In the genomic region with DNA sequence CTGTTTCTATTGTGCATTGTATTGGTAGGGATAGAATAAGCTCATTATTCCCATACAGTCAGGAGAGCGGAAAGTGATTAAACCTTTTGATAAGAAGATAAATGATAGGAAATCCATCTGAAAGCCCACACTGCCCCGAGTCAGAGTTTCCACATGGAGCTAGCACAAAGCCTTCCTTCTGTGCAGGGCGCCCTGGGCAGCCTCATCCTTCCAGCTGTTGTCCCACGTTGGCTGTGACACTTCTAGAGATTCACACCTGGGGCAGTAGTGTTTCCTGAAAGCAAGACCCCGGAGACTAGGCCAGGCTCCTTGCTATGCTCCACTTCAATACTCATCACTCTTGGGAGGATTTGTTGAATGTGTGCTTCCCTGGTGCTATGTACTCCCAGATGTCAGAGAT, we compare ENCODE assay signal across 25 cellular contexts.
"Had no signal": no experiment of that assay in that cellular context is flagged by ENCODE, and none has a peak within 500 bp of the region (broad histone marks: within the 10 kb centered on the region; RNA-seq: fewer than 3 reads in every experiment).

No MANE protein-coding gene starts in this region.

- H3K4me1 Mint-ChIP-seq: naive B cell; stimulated activated effector memory CD8-positive, alpha-beta T cell treated with anti-CD3 and anti-CD28 coated beads, Interleukin-12 subunit alpha, Interleukin-12 subunit beta, amount 100 ng/mL, for 72 hours had no signal

- H3K27ac ChIP-seq: coronary artery, gastrocnemius medialis, neural progenitor cell, psoas muscle, sigmoid colon, stomach, thoracic aorta, tibial nerve, upper lobe of left lung had no signal

- H3K4me2 ChIP-seq: neural progenitor cell had no signal

- H3K27me3 ChIP-seq: gastrocnemius medialis, neural progenitor cell, sigmoid colon, stomach, tibial nerve, upper lobe of left lung had no signal

- H3K9me3 Mint-ChIP-seq: mesothelial cell of epicardium; naive B cell; natural killer cell treated with Interleukin-12 subunit alpha and Interleukin-12 subunit beta and Interleukin-15 and Interleukin-18, amount 100 ng/mL, for 72 hours; neural progenitor cell; stimulated activated effector memory CD8-positive, alpha-beta T cell treated with anti-CD3 and anti-CD28 coated beads, Interleukin-12 subunit alpha, Interleukin-12 subunit beta, amount 100 ng/mL, for 72 hours had no signal

- H3K4me3 ChIP-seq: coronary artery, gastrocnemius medialis, mucosa of descending colon, neural progenitor cell, psoas muscle, sigmoid colon, stomach, thoracic aorta, tibial nerve, upper lobe of left lung had no signal

- H3K27ac Mint-ChIP-seq: mesothelial cell of epicardium; natural killer cell treated with Interleukin-12 subunit alpha and Interleukin-12 subunit beta and Interleukin-15 and Interleukin-18, amount 100 ng/mL, for 72 hours; neural progenitor cell; stimulated activated effector memory CD8-positive, alpha-beta T cell treated with anti-CD3 and anti-CD28 coated beads, Interleukin-12 subunit alpha, Interleukin-12 subunit beta, amount 100 ng/mL, for 72 hours had no signal

- H3K4me1 ChIP-seq: neural progenitor cell, sigmoid colon, stomach, tibial nerve, upper lobe of left lung had no signal

- H3K27me3 Mint-ChIP-seq: naive B cell; natural killer cell treated with Interleukin-12 subunit alpha and Interleukin-12 subunit beta and Interleukin-15 and Interleukin-18, amount 100 ng/mL, for 72 hours had no signal

- H3K9ac ChIP-seq: neural progenitor cell had no signal

- H3K4me3 Mint-ChIP-seq: mesothelial cell of epicardium; naive B cell; natural killer cell treated with Interleukin-12 subunit alpha and Interleukin-12 subunit beta and Interleukin-15 and Interleukin-18, amount 100 ng/mL, for 72 hours; neural progenitor cell; stimulated activated effector memory CD8-positive, alpha-beta T cell treated with anti-CD3 and anti-CD28 coated beads, Interleukin-12 subunit alpha, Interleukin-12 subunit beta, amount 100 ng/mL, for 72 hours had no signal

- H3K36me3 Mint-ChIP-seq: mesothelial cell of epicardium; natural killer cell treated with Interleukin-12 subunit alpha and Interleukin-12 subunit beta and Interleukin-15 and Interleukin-18, amount 100 ng/mL, for 72 hours; neural progenitor cell; stimulated activated effector memory CD8-positive, alpha-beta T cell treated with anti-CD3 and anti-CD28 coated beads, Interleukin-12 subunit alpha, Interleukin-12 subunit beta, amount 100 ng/mL, for 72 hours had no signal

- H3K9me3 ChIP-seq: gastrocnemius medialis, mucosa of descending colon, psoas muscle, sigmoid colon, stomach, thoracic aorta, tibial nerve, upper lobe of left lung had no signal

- H2AFZ ChIP-seq: neural progenitor cell had no signal

- ATAC-seq: gastrocnemius medialis; left lobe of liver; mucosa of descending colon; natural killer cell treated with Interleukin-12 subunit alpha and Interleukin-12 subunit beta and Interleukin-15 and Interleukin-18, amount 100 ng/mL, for 72 hours; psoas muscle; right cardiac atrium; stimulated activated effector memory CD8-positive, alpha-beta T cell treated with anti-CD3 and anti-CD28 coated beads, Interleukin-12 subunit alpha, Interleukin-12 subunit beta, amount 100 ng/mL, for 72 hours had no signal

- H3K36me3 ChIP-seq: gastrocnemius medialis, neural progenitor cell, sigmoid colon, thoracic aorta, upper lobe of left lung had no signal

- DNase-seq: effector CD4-positive, alpha-beta T cell; foreskin fibroblast; gastrocnemius medialis; head of caudate nucleus; mesenchymal stem cell; mucosa of descending colon; naive B cell; nucleus accumbens; posterior cingulate gyrus; psoas muscle; right cardiac atrium; sigmoid colon; stimulated activated CD4-positive, alpha-beta T cell treated with anti-CD3 and anti-CD28 coated beads, Interleukin-2, amount 100 ng/mL, for 24 hours; stimulated activated CD4-positive, alpha-beta T cell treated with anti-CD3 and anti-CD28 coated beads, Interleukin-4, amount 100 ng/mL, for 24 hours; stimulated activated naive CD4-positive, alpha-beta T cell treated with Interleukin-2 at 50 U/mL for 16 hours; stomach; upper lobe of left lung had no signal
